13 cellular contexts compared by ENCODE assay signal in the genomic region with DNA sequence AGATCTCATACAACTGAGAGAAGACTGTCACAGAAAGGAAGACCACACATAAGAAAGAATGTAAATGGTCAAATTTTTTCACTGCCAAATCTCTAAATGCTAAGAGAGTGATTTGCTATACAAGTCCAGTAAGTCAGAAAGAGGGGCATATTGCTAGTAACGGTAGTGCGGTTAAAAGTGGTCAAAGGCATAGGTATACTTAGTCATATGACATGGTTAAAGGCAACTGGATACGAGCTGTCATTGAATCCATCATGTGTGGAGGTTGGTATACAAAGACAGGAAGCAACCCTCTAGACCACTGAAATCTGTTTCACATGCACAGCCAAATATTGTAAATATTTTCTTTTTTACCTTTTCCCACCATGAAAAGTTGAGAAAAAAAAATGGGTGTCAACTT. TPM values are rescaled to one million over a fixed set of nuclear protein-coding genes. Genes with fewer than 3 reads are reported as not detected.
DNase-seq lines count a peak whose midpoint lies in the region; ATAC-seq and TF ChIP-seq lines count a peak whose summit lies in the region.
"Had no signal": no experiment of that assay in that cellular context is flagged by ENCODE, and none has a peak within 500 bp of the region (broad histone marks: within the 10 kb centered on the region; RNA-seq: fewer than 3 reads in every experiment).

No MANE protein-coding gene starts in this region.

- ATAC-seq in heart right ventricle (no peak), GM18867 (IDR thresholded peaks at IDR 0.05; ENCODE audit: unreplicated experiment) (no peak), HG02938 (IDR thresholded peaks at IDR 0.05; ENCODE audit: unreplicated experiment) (no peak)
- ATAC-seq: activated CD4-positive, alpha-beta T cell treated with anti-CD3 and anti-CD28 coated beads for 36 hours had no signal

- WGBS in heart right ventricle, 2 donors = 78 to 85% methylated on average over 3 of the region's 3 CpGs
- 94 to 100% methylated on average over 2 of the region's 3 CpGs for WGBS in mesodermal cell (ENCODE audit: insufficient coverage in 2 of 2), 2 experiments

- no peaks in the 10 kb centered on the region for H3K36me3 ChIP-seq in heart right ventricle
- peaks cover 12% of the 10 kb centered on the region for H3K36me3 ChIP-seq in mesodermal cell (ENCODE audit: control insufficient read depth, insufficient read depth, low read length)
- no peaks in the 10 kb centered on the region for H3K36me3 ChIP-seq in uterus
- no peaks in the 10 kb centered on the region for H3K36me3 ChIP-seq in HAP-1 (replicated peaks)

- TF ChIP-seq CTCF in heart right ventricle (IDR thresholded peaks at IDR 0.05) (no peak), epithelial cell of esophagus (IDR thresholded peaks at IDR 0.05; ENCODE audit: insufficient read depth, low read depth, low read length, missing control alignments) (no peak), uterus (IDR thresholded peaks at IDR 0.05) (no peak)

- intact Hi-C loops in heart right ventricle (cut with DNase I) = loop anchor here in 4 of 10 donors (5.0 to 10.0 kb wide), 4 partner anchors 651 to 1373 kb away; no protein-coding TSS in a partner anchor
- intact Hi-C loops in cardiac septum (cut with DNase I) = loop anchor here (5.0 kb wide), 2 partner anchors 126 to 696 kb away; no protein-coding TSS in a partner anchor
- intact Hi-C loops in uterus (cut with DNase I; ENCODE audit: low total_unique reads) = no loop called here

- H3K9me3 ChIP-seq in heart right ventricle (no peaks in the 10 kb centered on the region), mesodermal cell (ENCODE audit: control insufficient read depth, low read length) (no peaks in the 10 kb centered on the region), uterus (no peaks in the 10 kb centered on the region), HAP-1 (no peaks in the 10 kb centered on the region)

- in situ Hi-C loops in HAP-1 (cut with MboI; ENCODE audit: low sequenced_read_pairs) = no loop called here

- H3K27me3 ChIP-seq in heart right ventricle = peaks cover 0 to 20% (median 0%) of the 10 kb centered on the region in 7 donors
- H3K27me3 ChIP-seq in uterus = no peaks in the 10 kb centered on the region
- H3K27me3 ChIP-seq in HAP-1 (ENCODE audit: low read depth) = peaks cover 13% of the 10 kb centered on the region

- DNase-seq in heart right ventricle (no peak), cardiac septum (ENCODE audit: low spot score) (no peak), epithelial cell of esophagus (ENCODE audit: low read depth) (no peak), uterus (no peak), HAP-1 (ENCODE audit: low spot score in 2 of 2) (no peak)
- DNase-seq: activated CD4-positive, alpha-beta T cell treated with anti-CD3 and anti-CD28 coated beads for 36 hours; activated T-cell treated with anti-CD3 and anti-CD28 coated beads, Interleukin-2, amount 50 U/mL, for 48 hours; erythroblast; kidney glomerular epithelial cell; NCI-H2171 had no signal

- H3K4me3 ChIP-seq in heart right ventricle (peak overlapping the region in 8 of 10 donors; percentile 31 to 64 (median 56)), epithelial cell of esophagus (ENCODE audit: low read length) (peak overlapping the region; percentile 48), mesodermal cell (ENCODE audit: extremely low read depth, insufficient read depth, low read length, poor library complexity, severe bottlenecking) (peak overlapping the region; percentile 50), uterus (peak overlapping the region in 1 of 2 donors; percentile 54), HAP-1 (no peak overlapping the region)

- peaks cover 0 to 38% (median 17%) of the 10 kb centered on the region in 9 donors for H3K4me1 ChIP-seq in heart right ventricle
- peaks cover 31% of the 10 kb centered on the region for H3K4me1 ChIP-seq in mesodermal cell (ENCODE audit: control insufficient read depth, insufficient read depth, low read length, poor library complexity, severe bottlenecking)
- H3K4me1 ChIP-seq in uterus = no peaks in the 10 kb centered on the region
- peaks cover 6% of the 10 kb centered on the region; the same call in 1 of the 2 replicates for H3K4me1 ChIP-seq in HAP-1

- no peak for TF ChIP-seq POLR2A in uterus (IDR thresholded peaks at IDR 0.05)

- peak overlapping the region in 5 of 10 donors; percentile 1 to 88 (median 83) for H3K27ac ChIP-seq in heart right ventricle
- peak overlapping the region; percentile 50 for H3K27ac ChIP-seq in mesodermal cell (ENCODE audit: low read depth, low read length, severe bottlenecking)
- H3K27ac ChIP-seq in uterus = peak overlapping the region; percentile 83 to 97

RNA-seq across cellular contexts. Expression of a gene that starts 4.8 kb away (rescaled TPM):
- total RNA-seq in heart right ventricle (10 to 100 TPM in 1 of 10 donors, 1 to 10 TPM in 8, under 1 TPM in 1; 0.51 to 26.1 (median 4.4) TPM), cardiac septum (14.1 TPM), uterus (10 to 100 TPM in 2 of 4 donors, 1 to 10 TPM in 2; 5.4 to 18.4 (median 10.8) TPM)
- 1 to 10 TPM in 1 of 2 donors, under 1 TPM in 1; 0.41 to 2.7 TPM for polyA plus RNA-seq in heart right ventricle
- 9.5 TPM for polyA plus RNA-seq in mesodermal cell (2013, experiment 1 of 2)
- 6.9 TPM for polyA plus RNA-seq in mesodermal cell (2013, experiment 2 of 2)
- total RNA-seq: activated CD4-positive, alpha-beta T cell treated with anti-CD3 and anti-CD28 coated beads for 36 hours had no signal
